Comparison of ENCODE assay signal across 19 cellular contexts in genomic region chr2:199875400-199875799, GRCh38.
"Had no signal": no experiment of that assay in that cellular context is flagged by ENCODE, and none has a peak within 500 bp of the region (broad histone marks: within the 10 kb centered on the region; RNA-seq: fewer than 3 reads in every experiment).

No MANE protein-coding gene starts in this region.

- H3K36me3 ChIP-seq: gastroesophageal sphincter, ovary, sigmoid colon had no signal

- H3K9me3 ChIP-seq: ovary had no signal

- DNase-seq: activated CD4-positive, alpha-beta T cell treated with anti-CD3 and anti-CD28 coated beads for 48 hours; activated CD8-positive, alpha-beta T cell treated with anti-CD3 and anti-CD28 coated beads for 36 hours; activated effector memory CD4-positive, alpha-beta T cell treated with anti-CD3 and anti-CD28 coated beads, Interleukin-2, amount 50 U/mL, for 16 hours; activated T-cell treated with anti-CD3 and anti-CD28 coated beads, Interleukin-2, amount 50 U/mL, for 48 hours; central memory CD4-positive, alpha-beta T cell; cortex of kidney; effector CD8-positive, alpha-beta T cell; midbrain; ovary; sigmoid colon; stimulated activated CD4-positive, alpha-beta T cell treated with anti-CD3 and anti-CD28 coated beads, Interleukin-2, amount 100 ng/mL, for 24 hours; T-helper 2 cell had no signal

- H3K4me3 ChIP-seq: gastroesophageal sphincter, lung, ovary, sigmoid colon had no signal

- H3K9me3 Mint-ChIP-seq: stimulated activated effector memory CD8-positive, alpha-beta T cell treated with anti-CD3 and anti-CD28 coated beads, Interleukin-12 subunit alpha, Interleukin-12 subunit beta, amount 100 ng/mL, for 72 hours had no signal

- H3K4me1 ChIP-seq: gastroesophageal sphincter, sigmoid colon had no signal

- H3K4me1 Mint-ChIP-seq: activated naive CD4-positive, alpha-beta T cell treated with anti-CD3 and anti-CD28 coated beads, Interleukin-2, amount 50 U/mL, for 24 hours; brain; neural crest cell; stimulated activated effector memory CD8-positive, alpha-beta T cell treated with anti-CD3 and anti-CD28 coated beads, Interleukin-12 subunit alpha, Interleukin-12 subunit beta, amount 100 ng/mL, for 72 hours had no signal

- H3K27me3 ChIP-seq: gastroesophageal sphincter, ovary had no signal

- H3K36me3 Mint-ChIP-seq: brain; stimulated activated effector memory CD8-positive, alpha-beta T cell treated with anti-CD3 and anti-CD28 coated beads, Interleukin-12 subunit alpha, Interleukin-12 subunit beta, amount 100 ng/mL, for 72 hours had no signal

- H3K27ac Mint-ChIP-seq: activated CD8-positive, alpha-beta T cell treated with anti-CD3 and anti-CD28 coated beads for 36 hours; activated naive CD4-positive, alpha-beta T cell treated with anti-CD3 and anti-CD28 coated beads, Interleukin-2, amount 50 U/mL, for 24 hours; brain; stimulated activated effector memory CD8-positive, alpha-beta T cell treated with anti-CD3 and anti-CD28 coated beads, Interleukin-12 subunit alpha, Interleukin-12 subunit beta, amount 100 ng/mL, for 72 hours; WTC11 had no signal

- H3K27ac ChIP-seq: gastroesophageal sphincter, ovary, sigmoid colon had no signal

- H3K4me3 Mint-ChIP-seq: activated CD8-positive, alpha-beta T cell treated with anti-CD3 and anti-CD28 coated beads for 36 hours; activated naive CD4-positive, alpha-beta T cell treated with anti-CD3 and anti-CD28 coated beads, Interleukin-2, amount 50 U/mL, for 24 hours; brain; neural crest cell; stimulated activated effector memory CD8-positive, alpha-beta T cell treated with anti-CD3 and anti-CD28 coated beads, Interleukin-12 subunit alpha, Interleukin-12 subunit beta, amount 100 ng/mL, for 72 hours; WTC11 had no signal

- ATAC-seq: activated CD8-positive, alpha-beta T cell treated with anti-CD3 and anti-CD28 coated beads for 36 hours; gastroesophageal sphincter; stimulated activated effector memory CD8-positive, alpha-beta T cell treated with anti-CD3 and anti-CD28 coated beads, Interleukin-12 subunit alpha, Interleukin-12 subunit beta, amount 100 ng/mL, for 72 hours; WTC11 had no signal
